Comparison of ENCODE assay signal across 8 cellular contexts in genomic region chr7:95199779-95200558, GRCh38.
A peak's percentile ranks its signal among the peaks of the same experiment; 100 is the strongest.
DNase-seq lines count a peak whose midpoint lies in the region; ATAC-seq, FAIRE-seq and TF ChIP-seq lines count a peak whose summit lies in the region.

No MANE protein-coding gene starts in this region.

- H3K27me3 ChIP-seq in spleen (replicated peaks in 1 of 7), result no peaks in the 10 kb centered on the region

- TF ChIP-seq POLR2A in spleen (IDR thresholded peaks at IDR 0.05), result no peak

- POLR2A ChIA-PET in AG04449 (lab: Yijun Ruan, JAX), result no interaction called here

- no peak for DNase-seq in AG04449 (ENCODE audit: low read depth, low spot score)
- no peak for DNase-seq in GM19239 (ENCODE audit: insufficient read length, low spot score)
- DNase-seq in NCI-H2081 treated with DMSO at 0.1 percent for 48 hours (lab: John Stamatoyannopoulos, UW), result peak; percentile 19
- peak in 38 of 56 donors; percentile 1 to 84 (median 26) for DNase-seq in amygdala (lab: John Stamatoyannopoulos, UW)
- peak; percentile 38 for DNase-seq in hepatic stellate cell (ENCODE audit: low spot score)
- DNase-seq in spleen, result no peak
- DNase-seq in stimulated activated naive CD4-positive, alpha-beta T cell (lab: John Stamatoyannopoulos, UW), result no peak

- 61 to 75% (median 72%) methylated on average over 3 of the region's 3 CpGs for WGBS in spleen, 5 donors

- no peaks in the 10 kb centered on the region for H3K9me3 ChIP-seq in spleen

- intact Hi-C loops in spleen (cut with DNase I; ENCODE audit: low total_unique reads), result loop anchor here (10.0 kb wide), 1 partner anchor 745 kb away; no protein-coding TSS in a partner anchor

- ATAC-seq in GM21381 (IDR thresholded peaks at IDR 0.05; ENCODE audit: unreplicated experiment), result no peak

- FAIRE-seq in GM19239 (lab: Jason Lieb, UNC), result peak; percentile 11

- H3K27ac ChIP-seq in spleen, result no peak overlapping the region

- H3K4me3 ChIP-seq in AG04449 (ENCODE audit: low read depth, low read length), result no peak overlapping the region
- no peak overlapping the region for H3K4me3 ChIP-seq in spleen

- H3K4me1 ChIP-seq in spleen, result no peaks in the 10 kb centered on the region

- no peaks in the 10 kb centered on the region for H3K36me3 ChIP-seq in spleen

- TF ChIP-seq CTCF in AG04449 (IDR thresholded peaks at IDR 0.05; ENCODE audit: insufficient read depth, low read length, missing control alignments) (peak; percentile 60), spleen (IDR thresholded peaks at IDR 0.05 in 8 of 11, conservative IDR thresholded peaks at IDR 0.05 in 3 of 11) (peak in 8 of 11 experiments; percentile 33 to 67 (median 58))

- CTCF ChIA-PET in AG04449 (lab: Yijun Ruan, JAX), result interaction anchor here (0.6 to 6.9 kb wide), 14 partner anchors 10 to 912 kb away, joined by 3 to 73 read pairs (median 3); no protein-coding TSS in a partner anchor

Comparison
In these comparisons a context has a peak if more than half of its experiments do, and no peak if none do; other contexts are left out.
1. DNase-seq: peak in NCI-H2081 treated with DMSO at 0.1 percent for 48 hours (single experiment), amygdala (38 of 56) and hepatic stellate cell (single experiment); none in AG04449 (single experiment), GM19239 (single experiment), spleen (single experiment) and stimulated activated naive CD4-positive, alpha-beta T cell (0 of 6).